ENCODE assay signal across 1 cellular context in genomic region chr10:88272186-88272585, GRCh38.
TF ChIP-seq lines count a peak whose summit lies in the region.

No MANE protein-coding gene starts in this region.

TF ChIP-seq in IMR-90, 13 proteins besides CTCF, POLR2A, EP300 and RAD21 (continued from another document):
- TF ChIP-seq MAFK (IDR thresholded peaks at IDR 0.05; ENCODE audit: low read depth, low read length) (peak; percentile 72), BHLHE40 (IDR thresholded peaks at IDR 0.05; ENCODE audit: low read depth, low read length) (no peak)
